9 cellular contexts compared by ENCODE assay signal in genomic region chrX:95346854-95347253, GRCh38.
DNase-seq lines count a peak whose midpoint lies in the region; ATAC-seq, FAIRE-seq and TF ChIP-seq lines count a peak whose summit lies in the region.
"Had no signal": no experiment of that assay in that cellular context is flagged by ENCODE, and none has a peak within 500 bp of the region (broad histone marks: within the 10 kb centered on the region; RNA-seq: fewer than 3 reads in every experiment).

No MANE protein-coding gene starts in this region.

- H3K9ac ChIP-seq in GM12878 (ENCODE audit: control insufficient read depth, insufficient read depth, low read length), result no peak overlapping the region

- TF ChIP-seq EP300 in GM12878 (IDR thresholded peaks at IDR 0.05; ENCODE audit: borderline replicate concordance in 1 of 2, control insufficient read depth in 1 of 2, low read depth in 2 of 2, low read length in 2 of 2), result no peak

- H3K9me3 ChIP-seq in GM12878 (replicated peaks; ENCODE audit: control insufficient read depth, insufficient read depth, low read length), result no peaks in the 10 kb centered on the region
- H3K9me3 ChIP-seq in spleen, result no peaks in the 10 kb centered on the region

- H3K4me3 Mint-ChIP-seq in nephron, result no peak overlapping the region
- no peak overlapping the region for H3K4me3 Mint-ChIP-seq in natural killer cell treated with Interleukin-12 subunit alpha and Interleukin-12 subunit beta and Interleukin-15 and Interleukin-18, amount 100 ng/mL, for 72 hours

- peak; percentile 3 for DNase-seq in NAMALWA (ENCODE audit: low spot score)
- DNase-seq in GM12878 (ENCODE audit: low read depth, low spot score), result no peak
- no peak for DNase-seq in activated naive CD4-positive, alpha-beta T cell treated with anti-CD3 and anti-CD28 coated beads, Interleukin-2, amount 50 U/mL, for 72 hours (ENCODE audit: low spot score in 2 of 2)
- no peak for DNase-seq in natural killer cell treated with Interleukin-12 subunit alpha and Interleukin-12 subunit beta and Interleukin-15 and Interleukin-18, amount 100 ng/mL, for 72 hours (ENCODE audit: low spot score)
- DNase-seq in spleen, result no peak
- DNase-seq in cerebellum (ENCODE audit: low spot score), result no peak
- DNase-seq: effector CD4-positive, alpha-beta T cell had no signal

- 24% methylated on average over 3 of the region's 3 CpGs for WGBS in GM12878 (ENCODE audit: insufficient coverage, insufficient replicate concordance, low lambda C conversion rate, missing lambda C conversion rate)
- 51 to 64% (median 58%) methylated on average over 3 of the region's 3 CpGs for WGBS in spleen, 5 donors

- TF ChIP-seq POLR2A in GM12878 (IDR thresholded peaks at IDR 0.05; ENCODE audit: low read depth, low read length) (no peak), spleen (IDR thresholded peaks at IDR 0.05) (no peak)

- H3K4me2 ChIP-seq in GM12878 (ENCODE audit: control insufficient read depth, insufficient read depth), result no peak overlapping the region

- in situ Hi-C loops in GM12878 (cut with MboI), result no loop called here

- no peak overlapping the region for H3K27ac Mint-ChIP-seq in nephron
- H3K27ac Mint-ChIP-seq in activated naive CD4-positive, alpha-beta T cell treated with anti-CD3 and anti-CD28 coated beads, Interleukin-2, amount 50 U/mL, for 72 hours, result no peak overlapping the region
- H3K27ac Mint-ChIP-seq in natural killer cell treated with Interleukin-12 subunit alpha and Interleukin-12 subunit beta and Interleukin-15 and Interleukin-18, amount 100 ng/mL, for 72 hours, result no peak overlapping the region

- H2AFZ ChIP-seq in GM12878 (ENCODE audit: control insufficient read depth, low read depth, low read length), result no peak overlapping the region

- TF ChIP-seq RAD21 in GM12878 (IDR thresholded peaks at IDR 0.05; ENCODE audit: insufficient read depth, low read depth, low read length), result peak; percentile 41

- CTCF ChIA-PET in GM12878 (lab: Yijun Ruan, JAX), result no interaction called here

- peaks cover 7% of the 10 kb centered on the region for H3K4me1 Mint-ChIP-seq in nephron
- H3K4me1 Mint-ChIP-seq in natural killer cell treated with Interleukin-12 subunit alpha and Interleukin-12 subunit beta and Interleukin-15 and Interleukin-18, amount 100 ng/mL, for 72 hours (ENCODE audit: low read depth in 2 of 2), result no peaks in the 10 kb centered on the region

- ATAC-seq in GM12878, result no peak
- no peak for ATAC-seq in activated naive CD4-positive, alpha-beta T cell treated with anti-CD3 and anti-CD28 coated beads, Interleukin-2, amount 50 U/mL, for 72 hours
- no peak for ATAC-seq in natural killer cell treated with Interleukin-12 subunit alpha and Interleukin-12 subunit beta and Interleukin-15 and Interleukin-18, amount 100 ng/mL, for 72 hours

- no peak overlapping the region for H3K4me3 ChIP-seq in GM12878
- no peak overlapping the region for H3K4me3 ChIP-seq in spleen

- H3K4me1 ChIP-seq in GM12878 (ENCODE audit: control insufficient read depth, insufficient read depth, low read length) (no peaks in the 10 kb centered on the region), spleen (no peaks in the 10 kb centered on the region)

- H3K79me2 ChIP-seq in GM12878 (ENCODE audit: control insufficient read depth, insufficient read depth, low read length), result no peaks in the 10 kb centered on the region

- intact Hi-C loops in GM12878 (cut with micrococcal nuclease; ENCODE audit: unreplicated experiment), result loop anchor here (5.0 kb wide), 1 partner anchor 415 kb away; no protein-coding TSS in a partner anchor
- intact Hi-C loops in spleen (cut with DNase I; ENCODE audit: low total_unique reads), result no loop called here

- no peaks in the 10 kb centered on the region for H3K9me3 Mint-ChIP-seq in nephron
- H3K9me3 Mint-ChIP-seq in activated naive CD4-positive, alpha-beta T cell treated with anti-CD3 and anti-CD28 coated beads, Interleukin-2, amount 50 U/mL, for 72 hours, result no peaks in the 10 kb centered on the region
- no peaks in the 10 kb centered on the region for H3K9me3 Mint-ChIP-seq in natural killer cell treated with Interleukin-12 subunit alpha and Interleukin-12 subunit beta and Interleukin-15 and Interleukin-18, amount 100 ng/mL, for 72 hours

- POLR2A ChIA-PET in GM12878 (lab: Charles Lee), result no interaction called here

- H4K20me1 ChIP-seq in GM12878 (ENCODE audit: control insufficient read depth, insufficient read depth), result no peaks in the 10 kb centered on the region

- no peak overlapping the region for H3K27ac ChIP-seq in GM12878 (ENCODE audit: control insufficient read depth, insufficient read depth)
- no peak overlapping the region for H3K27ac ChIP-seq in spleen

- H3K27me3 Mint-ChIP-seq in nephron (ENCODE audit: low read depth), result no peaks in the 10 kb centered on the region
- H3K27me3 Mint-ChIP-seq in natural killer cell treated with Interleukin-12 subunit alpha and Interleukin-12 subunit beta and Interleukin-15 and Interleukin-18, amount 100 ng/mL, for 72 hours, result no peaks in the 10 kb centered on the region

- peak; percentile 72 for FAIRE-seq in G401.6 (lab: Jason Lieb, UNC)
- no peak for FAIRE-seq in GM12878 (lab: Jason Lieb, UNC)

- RAD21 ChIA-PET in GM12878 (lab: Charles Lee; ENCODE audit: unreplicated experiment), result interaction anchor here (0.7 kb wide), 1 partner anchor 570 kb away, joined by 3 read pairs; no protein-coding TSS in a partner anchor

- H3K27me3 ChIP-seq in GM12878 (replicated peaks in 1 of 2; ENCODE audit: control insufficient read depth in 2 of 2, insufficient read depth in 2 of 2, low read length in 1 of 2) (no peaks in the 10 kb centered on the region), spleen (replicated peaks in 1 of 7) (no peaks in the 10 kb centered on the region)

- no peaks in the 10 kb centered on the region for H3K36me3 Mint-ChIP-seq in nephron (ENCODE audit: low read depth)
- no peaks in the 10 kb centered on the region for H3K36me3 Mint-ChIP-seq in activated naive CD4-positive, alpha-beta T cell treated with anti-CD3 and anti-CD28 coated beads, Interleukin-2, amount 50 U/mL, for 72 hours
- no peaks in the 10 kb centered on the region for H3K36me3 Mint-ChIP-seq in natural killer cell treated with Interleukin-12 subunit alpha and Interleukin-12 subunit beta and Interleukin-15 and Interleukin-18, amount 100 ng/mL, for 72 hours

- no TSS peak for BruUV-seq in GM12878 (replicated peaks; lab: Mats Ljungman, UMichigan)

- peak in 1 of 3 experiments; percentile 13; a peak in 2 of 6 replicates for TF ChIP-seq CTCF in GM12878 (IDR thresholded peaks at IDR 0.05 in 2 of 3, conservative IDR thresholded peaks at IDR 0.05 in 1 of 3; ENCODE audit: control insufficient read depth in 2 of 3, extremely low read depth in 1 of 3, insufficient read depth in 1 of 3, low read depth in 3 of 3, low read length in 3 of 3)
- TF ChIP-seq CTCF in nephron (IDR thresholded peaks at IDR 0.05; ENCODE audit: unreplicated experiment in 3 of 3), result peak; percentile 49 to 66 (median 54)
- TF ChIP-seq CTCF in spleen (IDR thresholded peaks at IDR 0.05 in 8 of 11, conservative IDR thresholded peaks at IDR 0.05 in 3 of 11), result no peak

- H3K36me3 ChIP-seq in GM12878 (ENCODE audit: control insufficient read depth in 2 of 2, insufficient read depth in 2 of 2, low read length in 1 of 2), result no peaks in the 10 kb centered on the region
- no peaks in the 10 kb centered on the region for H3K36me3 ChIP-seq in spleen

- SMC1A ChIA-PET in GM12878 (lab: Charles Lee; ENCODE audit: uncharacterized antibody, unreplicated experiment), result interaction anchor here (0.6 kb wide), 1 partner anchor 362 kb away, joined by 4 read pairs; no protein-coding TSS in a partner anchor

TF ChIP-seq in GM12878, 131 proteins besides CTCF, POLR2A, EP300 and RAD21 (continues in another document):
- TF ChIP-seq ESRRA (IDR thresholded peaks at IDR 0.05; ENCODE audit: low read length) (no peak), KDM1A (IDR thresholded peaks at IDR 0.05; ENCODE audit: borderline replicate concordance) (no peak), STAT1 (conservative IDR thresholded peaks at IDR 0.05) (no peak), RCOR1 (conservative IDR thresholded peaks at IDR 0.05; ENCODE audit: low read depth, low read length) (no peak), HCFC1 (IDR thresholded peaks at IDR 0.05; ENCODE audit: low read length) (no peak), CBX5 (IDR thresholded peaks at IDR 0.05; ENCODE audit: low read depth) (no peak), RUNX3 (IDR thresholded peaks at IDR 0.05; ENCODE audit: low read length) (no peak), CHD1 (IDR thresholded peaks at IDR 0.05; ENCODE audit: low read depth, low read length) (no peak), MAX (IDR thresholded peaks at IDR 0.05; ENCODE audit: low read depth, low read length) (no peak)
- TF ChIP-seq, protein P1, sequence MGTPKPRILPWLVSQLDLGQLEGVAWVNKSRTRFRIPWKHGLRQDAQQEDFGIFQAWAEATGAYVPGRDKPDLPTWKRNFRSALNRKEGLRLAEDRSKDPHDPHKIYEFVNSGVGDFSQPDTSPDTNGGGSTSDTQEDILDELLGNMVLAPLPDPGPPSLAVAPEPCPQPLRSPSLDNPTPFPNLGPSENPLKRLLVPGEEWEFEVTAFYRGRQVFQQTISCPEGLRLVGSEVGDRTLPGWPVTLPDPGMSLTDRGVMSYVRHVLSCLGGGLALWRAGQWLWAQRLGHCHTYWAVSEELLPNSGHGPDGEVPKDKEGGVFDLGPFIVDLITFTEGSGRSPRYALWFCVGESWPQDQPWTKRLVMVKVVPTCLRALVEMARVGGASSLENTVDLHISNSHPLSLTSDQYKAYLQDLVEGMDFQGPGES (IDR thresholded peaks at IDR 0.05), result no peak

Comparison
In these comparisons a context has a peak if more than half of its experiments do, and no peak if none do; other contexts are left out.
1. CTCF ChIP-seq: peak in nephron (3 of 3); none in spleen (0 of 11).